24 cellular contexts compared by ENCODE assay signal in the genomic region with DNA sequence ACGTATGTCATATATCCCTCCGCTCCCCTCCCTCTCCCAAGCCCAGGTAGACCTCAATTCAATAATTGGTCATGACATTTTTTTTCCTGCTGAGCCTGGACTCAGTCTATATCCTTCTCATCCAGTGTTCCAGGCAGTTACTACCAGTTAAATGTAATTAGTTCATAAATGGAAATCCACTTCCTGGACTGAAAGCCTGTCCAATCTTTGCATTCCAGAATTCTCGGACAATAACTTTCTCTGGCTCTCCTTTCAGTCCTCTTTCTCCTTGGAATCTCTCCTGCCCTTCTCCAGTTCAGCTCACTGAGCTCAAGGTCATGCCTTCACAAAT. TPM values are rescaled to one million over a fixed set of nuclear protein-coding genes. Genes with fewer than 3 reads are reported as not detected.
"Had no signal": no experiment of that assay in that cellular context is flagged by ENCODE, and none has a peak within 500 bp of the region (broad histone marks: within the 10 kb centered on the region; RNA-seq: fewer than 3 reads in every experiment).

No MANE protein-coding gene starts in this region.

- H3K9me3 ChIP-seq: ascending aorta, breast epithelium, suprapubic skin, transverse colon had no signal

- H3K36me3 ChIP-seq: ascending aorta, breast epithelium, neural progenitor cell, suprapubic skin, transverse colon had no signal

- H3K4me2 ChIP-seq: neural progenitor cell, smooth muscle cell had no signal

- DNase-seq: activated CD4-positive, alpha-beta T cell treated with anti-CD3 and anti-CD28 coated beads, Interleukin-2, amount 10 ng/mL, durations not matched to agents 7 days and 5 days; activated CD8-positive, alpha-beta T cell treated with anti-CD3 and anti-CD28 coated beads, Interleukin-2, amount 10 ng/mL, durations not matched to agents 7 days and 5 days; activated naive CD4-positive, alpha-beta T cell treated with anti-CD3 and anti-CD28 coated beads, Interleukin-2, amount 50 U/mL, for 16 hours; activated T-cell treated with anti-CD3 and anti-CD28 coated beads, Interleukin-2, amount 50 U/mL, for 24 hours; cerebellar nuclear complex; effector CD4-positive, alpha-beta T cell; naive B cell; stimulated activated CD4-positive, alpha-beta T cell treated with anti-CD3 and anti-CD28 coated beads, Interleukin-4, amount 100 ng/mL, for 1 hour; stimulated activated naive CD8-positive, alpha-beta T cell treated with anti-CD3 and anti-CD28 coated beads, Interleukin-15, amount 100 ng/mL, for 72 hours; T1000; transverse colon had no signal

- H3K4me3 ChIP-seq: ascending aorta, breast epithelium, neural progenitor cell, smooth muscle cell, suprapubic skin, transverse colon had no signal

- H3K9ac ChIP-seq: neural progenitor cell had no signal

- H3K4me1 ChIP-seq: ascending aorta had no signal

- H2AFZ ChIP-seq: neural progenitor cell had no signal

- H3K27me3 ChIP-seq: breast epithelium, transverse colon had no signal

- ATAC-seq: activated CD4-positive, CD25-positive, alpha-beta regulatory T cell treated with anti-CD3 and anti-CD28 coated beads, Interleukin-2, amount 50 U/mL, for 24 hours; activated CD8-positive, alpha-beta T cell treated with anti-CD3 and anti-CD28 coated beads, Interleukin-2, amount 10 ng/mL, durations not matched to agents 7 days and 5 days; sciatic nerve; stimulated activated naive CD8-positive, alpha-beta T cell treated with anti-CD3 and anti-CD28 coated beads, Interleukin-15, amount 100 ng/mL, for 72 hours had no signal

- H3K27ac ChIP-seq: ascending aorta, neural progenitor cell, suprapubic skin, transverse colon had no signal

RNA-seq across cellular contexts. Expression of a gene that starts 34.7 kb away (rescaled TPM):
- total RNA-seq: activated CD8-positive, alpha-beta T cell treated with anti-CD3 and anti-CD28 coated beads, Interleukin-2, amount 10 ng/mL, durations not matched to agents 7 days and 5 days; activated T-helper 2 cell treated with anti-CD3 and anti-CD28 coated beads, Interferon-gamma antibody, Interleukin-2, Interleukin-4, amounts not matched to agents 10 μg/mL and 5 μg/mL and 100 μg/mL, durations not matched to agents 14 hours and 24 hours and 36 hours; ascending aorta; mammary epithelial cell; osteocyte; pulmonary artery endothelial cell; sciatic nerve; smooth muscle cell; T-helper 1 cell treated with Interleukin-12 subunit alpha and Interleukin-12 subunit beta and Interleukin-4 antibody, amounts not matched to agents 30 ng/mL and 1 ng/mL, for 36 hours; transverse colon had no signal
- polyA plus RNA-seq: esophagus, mammary epithelial cell, smooth muscle cell had no signal
